In genomic region chr1:69073176-69073575, GRCh38 we compare ENCODE assay signal across 1 cellular context.
TF ChIP-seq lines count a peak whose summit lies in the region.

No MANE protein-coding gene starts in this region.

TF ChIP-seq in HCT116, 20 proteins besides CTCF, POLR2A, EP300 and RAD21 (continued from another document):
- TF ChIP-seq REST (IDR thresholded peaks at IDR 0.05; ENCODE audit: low read depth) (no peak), CEBPB (IDR thresholded peaks at IDR 0.05; ENCODE audit: low read depth) (no peak)
